ENCODE assay signal across 7 cellular contexts in genomic region chr10:132335189-132336063, GRCh38. TPM values are rescaled to one million over a fixed set of nuclear protein-coding genes. Genes with fewer than 3 reads are reported as not detected.
DNase-seq lines count a peak whose midpoint lies in the region; ATAC-seq and TF ChIP-seq lines count a peak whose summit lies in the region.

No MANE protein-coding gene starts in this region.

- peak overlapping the region in 1 of 8 donors; percentile 70 for H3K4me3 ChIP-seq in spleen

- no peak overlapping the region for H3K27ac Mint-ChIP-seq in activated naive CD8-positive, alpha-beta T cell treated with anti-CD3 and anti-CD28 coated beads, Interleukin-2, amount 50 U/mL, for 24 hours

- no peak for TF ChIP-seq POLR2A in spleen (IDR thresholded peaks at IDR 0.05)

- H3K4me3 Mint-ChIP-seq in activated naive CD8-positive, alpha-beta T cell treated with anti-CD3 and anti-CD28 coated beads, Interleukin-2, amount 50 U/mL, for 24 hours: no peak overlapping the region

- no peak for TF ChIP-seq CTCF in spleen (IDR thresholded peaks at IDR 0.05 in 8 of 11, conservative IDR thresholded peaks at IDR 0.05 in 3 of 11)

- no peaks in the 10 kb centered on the region for H3K9me3 Mint-ChIP-seq in activated naive CD8-positive, alpha-beta T cell treated with anti-CD3 and anti-CD28 coated beads, Interleukin-2, amount 50 U/mL, for 24 hours

- intact Hi-C loops in spleen (cut with DNase I; ENCODE audit: low total_unique reads): no loop called here

- peaks cover 4% of the 10 kb centered on the region for H3K36me3 Mint-ChIP-seq in activated naive CD8-positive, alpha-beta T cell treated with anti-CD3 and anti-CD28 coated beads, Interleukin-2, amount 50 U/mL, for 24 hours (ENCODE audit: low read depth)

- DNase-seq in activated naive CD8-positive, alpha-beta T cell treated with anti-CD3 and anti-CD28 coated beads, Interleukin-2, amount 50 U/mL, for 24 hours: no peak
- DNase-seq in spleen (peak; percentile 74), NCI-H1930 (lab: John Stamatoyannopoulos, UW) (no peak), iPS-NIHi11 (ENCODE audit: low spot score) (no peak), occipital lobe (lab: John Stamatoyannopoulos, UW) (no peak)

- peak overlapping the region in 5 of 8 donors; percentile 75 to 88 (median 84) for H3K27ac ChIP-seq in spleen

- peaks cover 0 to 17% (median 2%) of the 10 kb centered on the region in 6 donors for H3K36me3 ChIP-seq in spleen

- H3K27me3 Mint-ChIP-seq in activated naive CD8-positive, alpha-beta T cell treated with anti-CD3 and anti-CD28 coated beads, Interleukin-2, amount 50 U/mL, for 24 hours: peaks cover 3% of the 10 kb centered on the region

- ATAC-seq in GM19043 (IDR thresholded peaks at IDR 0.05; ENCODE audit: low read depth, unreplicated experiment): peak; percentile 60
- ATAC-seq in HG03095 (IDR thresholded peaks at IDR 0.05; ENCODE audit: unreplicated experiment): peak; percentile 42
- peak; percentile 17 for ATAC-seq in activated naive CD8-positive, alpha-beta T cell treated with anti-CD3 and anti-CD28 coated beads, Interleukin-2, amount 50 U/mL, for 24 hours

- H3K4me1 Mint-ChIP-seq in activated naive CD8-positive, alpha-beta T cell treated with anti-CD3 and anti-CD28 coated beads, Interleukin-2, amount 50 U/mL, for 24 hours: peaks cover 46% of the 10 kb centered on the region

- H3K4me1 ChIP-seq in spleen: peaks cover 5 to 71% (median 35%) of the 10 kb centered on the region in 6 donors

- 23 to 48% (median 40%) methylated on average over 12 to 14 of the region's 14 CpGs for WGBS in spleen, 5 donors

- no peaks in the 10 kb centered on the region for H3K9me3 ChIP-seq in spleen

- H3K27me3 ChIP-seq in spleen (replicated peaks in 1 of 7): no peaks in the 10 kb centered on the region

RNA-seq across cellular contexts. Expression of gene LRRC27, which starts 3.4 kb away (rescaled TPM):
- total RNA-seq in spleen (10 to 100 TPM; 11.9 to 29.9 (median 19.4) TPM), occipital lobe (22.8 TPM)
- 10 to 100 TPM in 1 of 3 donors, 1 to 10 TPM in 2; 6.1 to 13.0 (median 8.5) TPM for polyA plus RNA-seq in spleen

RNA-seq across cellular contexts. Expression of gene STK32C, which starts 27.7 kb away (rescaled TPM):
- total RNA-seq in spleen (10 to 100 TPM in 6 of 7 donors, 1 to 10 TPM in 1; 9.6 to 27.8 (median 15.4) TPM), occipital lobe (21.5 TPM)
- polyA plus RNA-seq in spleen: 10 to 100 TPM; 13.2 to 23.8 (median 16.0) TPM
